ENCODE assay signal across 2 cellular contexts in the genomic region with DNA sequence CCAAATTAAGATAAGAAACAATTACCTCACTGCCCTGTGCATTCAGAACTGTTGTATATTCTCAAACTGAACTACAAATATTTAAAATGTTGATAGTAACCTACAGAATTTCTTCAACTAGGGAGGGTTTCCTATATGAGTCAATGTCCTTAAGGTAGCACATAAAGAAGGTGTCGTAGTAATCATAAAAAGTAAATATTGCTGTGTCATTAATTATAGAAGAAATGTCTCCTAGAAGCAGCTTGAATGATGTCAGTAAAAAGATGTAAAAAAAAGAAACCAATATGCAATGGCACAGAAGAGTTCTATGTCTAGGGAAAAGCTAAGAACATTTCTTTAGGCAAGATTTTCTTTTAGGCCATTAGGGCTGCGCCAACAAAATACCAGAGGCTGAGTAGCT.
TF ChIP-seq lines count a peak whose summit lies in the region.

No MANE protein-coding gene starts in this region.

TF ChIP-seq in HepG2, 621 proteins besides CTCF, POLR2A, EP300 and RAD21:
- TF ChIP-seq MAFK (conservative IDR thresholded peaks at IDR 0.05 in 1 of 2, IDR thresholded peaks at IDR 0.05 in 1 of 2; ENCODE audit: low read length in 2 of 2): peak; percentile 39 to 69; a peak in 3 of 4 replicates
- TF ChIP-seq ZNF766 (CRISPR knock-in tag; IDR thresholded peaks at IDR 0.05; ENCODE audit: borderline replicate concordance): no peak
- peak; percentile 43; the same call in 1 of the 2 replicates for TF ChIP-seq MAFF (IDR thresholded peaks at IDR 0.05; ENCODE audit: low read depth, low read length)
- no peak for TF ChIP-seq MXD1 (CRISPR knock-in tag; IDR thresholded peaks at IDR 0.05)
TF ChIP-seq in HepG2: peak in this region for 2.

TF ChIP-seq in IMR-90, 13 proteins besides CTCF, POLR2A, EP300 and RAD21:
- TF ChIP-seq, protein P1, sequence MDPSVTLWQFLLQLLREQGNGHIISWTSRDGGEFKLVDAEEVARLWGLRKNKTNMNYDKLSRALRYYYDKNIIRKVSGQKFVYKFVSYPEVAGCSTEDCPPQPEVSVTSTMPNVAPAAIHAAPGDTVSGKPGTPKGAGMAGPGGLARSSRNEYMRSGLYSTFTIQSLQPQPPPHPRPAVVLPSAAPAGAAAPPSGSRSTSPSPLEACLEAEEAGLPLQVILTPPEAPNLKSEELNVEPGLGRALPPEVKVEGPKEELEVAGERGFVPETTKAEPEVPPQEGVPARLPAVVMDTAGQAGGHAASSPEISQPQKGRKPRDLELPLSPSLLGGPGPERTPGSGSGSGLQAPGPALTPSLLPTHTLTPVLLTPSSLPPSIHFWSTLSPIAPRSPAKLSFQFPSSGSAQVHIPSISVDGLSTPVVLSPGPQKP (IDR thresholded peaks at IDR 0.05; ENCODE audit: borderline replicate concordance, low read depth, low read length): no peak
- TF ChIP-seq NFE2L2 (IDR thresholded peaks at IDR 0.05; ENCODE audit: low read depth, low read length): peak; percentile 19; the same call in 1 of the 2 replicates
- no peak for TF ChIP-seq MXI1 (IDR thresholded peaks at IDR 0.05; ENCODE audit: borderline replicate concordance, low read depth, low read length)
- TF ChIP-seq CHD1 (IDR thresholded peaks at IDR 0.05; ENCODE audit: low read depth, low read length): no peak
- no peak for TF ChIP-seq RFX5 (IDR thresholded peaks at IDR 0.05; ENCODE audit: low read depth, low read length)
- no peak for TF ChIP-seq CEBPB (IDR thresholded peaks at IDR 0.05; ENCODE audit: low read depth, low read length)
- no peak for TF ChIP-seq MAZ (IDR thresholded peaks at IDR 0.05; ENCODE audit: borderline replicate concordance, low read depth, low read length)
- no peak for TF ChIP-seq BHLHE40 (IDR thresholded peaks at IDR 0.05; ENCODE audit: low read depth, low read length)
- TF ChIP-seq, protein P2, sequence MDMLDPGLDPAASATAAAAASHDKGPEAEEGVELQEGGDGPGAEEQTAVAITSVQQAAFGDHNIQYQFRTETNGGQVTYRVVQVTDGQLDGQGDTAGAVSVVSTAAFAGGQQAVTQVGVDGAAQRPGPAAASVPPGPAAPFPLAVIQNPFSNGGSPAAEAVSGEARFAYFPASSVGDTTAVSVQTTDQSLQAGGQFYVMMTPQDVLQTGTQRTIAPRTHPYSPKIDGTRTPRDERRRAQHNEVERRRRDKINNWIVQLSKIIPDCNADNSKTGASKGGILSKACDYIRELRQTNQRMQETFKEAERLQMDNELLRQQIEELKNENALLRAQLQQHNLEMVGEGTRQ (IDR thresholded peaks at IDR 0.05; ENCODE audit: low read depth, low read length): no peak
- no peak for TF ChIP-seq SMC3 (IDR thresholded peaks at IDR 0.05; ENCODE audit: low read depth, low read length)
- TF ChIP-seq FOS (IDR thresholded peaks at IDR 0.05; ENCODE audit: low read depth, low read length): no peak
- TF ChIP-seq RCOR1 (IDR thresholded peaks at IDR 0.05; ENCODE audit: insufficient replicate concordance, low read length): no peak
- TF ChIP-seq MAFK (IDR thresholded peaks at IDR 0.05; ENCODE audit: low read depth, low read length): peak; percentile 20; the same call in 1 of the 2 replicates
